15 cellular contexts compared by ENCODE assay signal in the genomic region with DNA sequence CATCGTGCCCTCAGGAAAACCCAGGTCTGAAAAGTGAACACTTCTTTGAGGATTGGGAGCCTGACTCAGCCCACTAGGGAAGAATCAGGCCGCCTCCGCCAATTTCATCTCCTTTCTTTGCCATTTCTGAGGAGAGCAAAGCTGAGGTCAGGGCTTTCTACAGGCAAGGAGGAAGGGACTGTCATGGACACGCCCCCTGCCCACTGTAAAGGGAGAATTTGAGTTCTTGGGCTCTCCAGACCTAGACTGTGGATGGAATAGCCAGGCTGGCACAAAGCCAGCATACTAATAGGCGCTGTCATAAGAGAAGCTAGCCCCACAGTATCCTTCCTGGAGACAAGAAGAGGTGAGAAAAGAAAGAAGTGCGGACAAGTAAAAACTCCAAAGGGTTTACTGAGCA. TPM values are rescaled to one million over a fixed set of nuclear protein-coding genes. Genes with fewer than 3 reads are reported as not detected.
DNase-seq lines count a peak whose midpoint lies in the region; ATAC-seq and TF ChIP-seq lines count a peak whose summit lies in the region.
"Had no signal": no experiment of that assay in that cellular context is flagged by ENCODE, and none has a peak within 500 bp of the region (broad histone marks: within the 10 kb centered on the region; RNA-seq: fewer than 3 reads in every experiment).

No MANE protein-coding gene starts in this region.

- intact Hi-C loops in breast epithelium (cut with DNase I; ENCODE audit: low total_unique reads) (no loop called here), psoas muscle (cut with DNase I) (loop anchor here (2.0 to 10.0 kb wide), 6 partner anchors 207 to 385 kb away; partner anchors contain the start of gene NRBF2 (in 1 of the 2))

- H3K27me3 ChIP-seq in breast epithelium (peaks cover 0 to 12% of the 10 kb centered on the region in 2 donors), psoas muscle (ENCODE audit: insufficient read depth in 3 of 3, low read length in 2 of 3) (peaks cover 0 to 18% (median 12%) of the 10 kb centered on the region in 3 donors)
- H3K27me3 ChIP-seq: vagina had no signal

- H3K4me1 ChIP-seq in breast epithelium, result peaks cover 10% of the 10 kb centered on the region in 2 donors
- peaks cover 21% of the 10 kb centered on the region for H3K4me1 ChIP-seq in psoas muscle

- H3K4me1 Mint-ChIP-seq in activated naive CD4-positive, alpha-beta T cell treated with anti-CD3 and anti-CD28 coated beads, Interleukin-2, amount 50 U/mL, for 24 hours, result peaks cover 6% of the 10 kb centered on the region
- peaks cover 30% of the 10 kb centered on the region for H3K4me1 Mint-ChIP-seq in activated naive CD4-positive, alpha-beta T cell treated with anti-CD3 and anti-CD28 coated beads, Interleukin-2, amount 10 ng/mL, durations not matched to agents 7 days and 5 days

- H3K36me3 Mint-ChIP-seq in activated naive CD4-positive, alpha-beta T cell treated with anti-CD3 and anti-CD28 coated beads, Interleukin-2, amount 50 U/mL, for 24 hours, result peaks cover 9% of the 10 kb centered on the region
- H3K36me3 Mint-ChIP-seq in activated naive CD4-positive, alpha-beta T cell treated with anti-CD3 and anti-CD28 coated beads, Interleukin-2, amount 10 ng/mL, durations not matched to agents 7 days and 5 days, result no peaks in the 10 kb centered on the region

- H3K9me3 Mint-ChIP-seq in activated naive CD4-positive, alpha-beta T cell treated with anti-CD3 and anti-CD28 coated beads, Interleukin-2, amount 50 U/mL, for 24 hours, result no peaks in the 10 kb centered on the region
- H3K9me3 Mint-ChIP-seq in activated naive CD4-positive, alpha-beta T cell treated with anti-CD3 and anti-CD28 coated beads, Interleukin-2, amount 10 ng/mL, durations not matched to agents 7 days and 5 days, result no peaks in the 10 kb centered on the region
- H3K9me3 Mint-ChIP-seq: activated naive CD4-positive, alpha-beta T cell treated with anti-CD3 and anti-CD28 coated beads for 36 hours; effector memory CD8-positive, alpha-beta T cell had no signal

- H3K27ac ChIP-seq in breast epithelium (peak overlapping the region; percentile 79 to 82), psoas muscle (no peak overlapping the region)
- H3K27ac ChIP-seq: vagina had no signal

- H3K4me3 Mint-ChIP-seq in activated naive CD4-positive, alpha-beta T cell treated with anti-CD3 and anti-CD28 coated beads, Interleukin-2, amount 50 U/mL, for 24 hours, result peak overlapping the region; percentile 79
- no peak overlapping the region for H3K4me3 Mint-ChIP-seq in activated naive CD4-positive, alpha-beta T cell treated with anti-CD3 and anti-CD28 coated beads, Interleukin-2, amount 10 ng/mL, durations not matched to agents 7 days and 5 days

- CTCF ChIA-PET in activated naive CD4-positive, alpha-beta T cell treated with anti-CD3 and anti-CD28 coated beads, Interleukin-2, amount 10 ng/mL, durations not matched to agents 7 days and 5 days (lab: Charles Lee), result interaction anchor here (0.9 to 4.7 kb wide), 6 partner anchors 8 to 901 kb away, joined by 3 to 88 read pairs (median 10); partner anchors contain the start of gene ADO

- H3K4me3 ChIP-seq in breast epithelium, result peak overlapping the region in 2 of 3 donors; percentile 65 to 94
- H3K4me3 ChIP-seq in psoas muscle, result peak overlapping the region; percentile 79

- H3K27ac Mint-ChIP-seq in activated naive CD4-positive, alpha-beta T cell treated with anti-CD3 and anti-CD28 coated beads, Interleukin-2, amount 50 U/mL, for 24 hours, result peak overlapping the region; percentile 41
- no peak overlapping the region for H3K27ac Mint-ChIP-seq in activated naive CD4-positive, alpha-beta T cell treated with anti-CD3 and anti-CD28 coated beads, Interleukin-2, amount 10 ng/mL, durations not matched to agents 7 days and 5 days
- H3K27ac Mint-ChIP-seq: effector memory CD8-positive, alpha-beta T cell had no signal

- no peak for TF ChIP-seq POLR2A in breast epithelium (IDR thresholded peaks at IDR 0.05)

- no peak for TF ChIP-seq CTCF in breast epithelium (IDR thresholded peaks at IDR 0.05)
- no peak for TF ChIP-seq CTCF in psoas muscle (IDR thresholded peaks at IDR 0.05)

- peaks cover 16% of the 10 kb centered on the region for H3K27me3 Mint-ChIP-seq in activated naive CD4-positive, alpha-beta T cell treated with anti-CD3 and anti-CD28 coated beads, Interleukin-2, amount 50 U/mL, for 24 hours
- H3K27me3 Mint-ChIP-seq in activated naive CD4-positive, alpha-beta T cell treated with anti-CD3 and anti-CD28 coated beads, Interleukin-2, amount 10 ng/mL, durations not matched to agents 7 days and 5 days, result peaks cover 70% of the 10 kb centered on the region

- H3K36me3 ChIP-seq in breast epithelium (no peaks in the 10 kb centered on the region), psoas muscle (ENCODE audit: insufficient read depth in 1 of 2, low read depth in 1 of 2) (no peaks in the 10 kb centered on the region)
- H3K36me3 ChIP-seq: vagina had no signal

- DNase-seq in activated naive CD4-positive, alpha-beta T cell treated with anti-CD3 and anti-CD28 coated beads, Interleukin-2, amount 10 ng/mL, durations not matched to agents 7 days and 5 days, result no peak
- DNase-seq in HT-29 (ENCODE audit: low spot score) (peak; percentile 6), breast epithelium (ENCODE audit: low spot score in 2 of 2) (peak in 1 of 2 donors; percentile 32), psoas muscle (no peak)
- DNase-seq: activated naive CD4-positive, alpha-beta T cell treated with anti-CD3 and anti-CD28 coated beads for 36 hours; AML-193; DND-41; effector memory CD8-positive, alpha-beta T cell; MV-4-11; stimulated activated naive CD4-positive, alpha-beta T cell treated with Interleukin-2 at 50 U/mL for 16 hours had no signal

- H3K9me3 ChIP-seq in breast epithelium (no peaks in the 10 kb centered on the region), psoas muscle (no peaks in the 10 kb centered on the region)
- H3K9me3 ChIP-seq: vagina had no signal

- WGBS in psoas muscle, 3 donors, result 69 to 76% (median 74%) methylated on average over 6 of the region's 6 CpGs

- ATAC-seq in psoas muscle, result no peak
- no peak for ATAC-seq in HG03460 (IDR thresholded peaks at IDR 0.05; ENCODE audit: unreplicated experiment)
- no peak for ATAC-seq in GM18498 (IDR thresholded peaks at IDR 0.05; ENCODE audit: unreplicated experiment)
- ATAC-seq in GM19397 (IDR thresholded peaks at IDR 0.05; ENCODE audit: unreplicated experiment), result no peak
- ATAC-seq: effector memory CD8-positive, alpha-beta T cell had no signal

RNA-seq across cellular contexts. Expression of gene EGR2, which starts 3.4 kb away (rescaled TPM):
- total RNA-seq in HT-29 (2014; rRNA removed; shearing (Covaris generic)), result 3.7 and 5.6 TPM in 2 replicates
- 1 to 10 TPM in 2 of 3 donors, under 1 TPM in 1; 0.32 to 9.2 (median 4.3) TPM for total RNA-seq in breast epithelium
- total RNA-seq in psoas muscle, result 1 to 10 TPM in 2 of 4 donors, under 1 TPM in 2; 0.67 to 1.2 (median 0.97) TPM
- polyA plus RNA-seq in psoas muscle, result under 1 TPM; 0.24 to 0.64 (median 0.26) TPM

RNA-seq across cellular contexts. Expression of gene ADO, which starts 15.0 kb away (rescaled TPM):
- total RNA-seq in HT-29 (2014; rRNA removed; shearing (Covaris generic)), result 28.3 and 31.5 TPM in 2 replicates
- 10 to 100 TPM; 13.9 to 27.1 (median 22.9) TPM for total RNA-seq in breast epithelium
- 10 to 100 TPM; 17.6 to 24.8 (median 20.1) TPM for total RNA-seq in psoas muscle
- polyA plus RNA-seq in psoas muscle, result 10 to 100 TPM; 11.6 to 27.1 (median 21.6) TPM
